13 cellular contexts compared by ENCODE assay signal in genomic region chr10:91953600-91954140, GRCh38. TPM values are rescaled to one million over a fixed set of nuclear protein-coding genes. Genes with fewer than 3 reads are reported as not detected.
A peak's percentile ranks its signal among the peaks of the same experiment; 100 is the strongest.
DNase-seq lines count a peak whose midpoint lies in the region; ATAC-seq, FAIRE-seq and TF ChIP-seq lines count a peak whose summit lies in the region.
"Had no signal": no experiment of that assay in that cellular context is flagged by ENCODE, and none has a peak within 500 bp of the region (broad histone marks: within the 10 kb centered on the region; RNA-seq: fewer than 3 reads in every experiment).

No MANE protein-coding gene starts in this region.

- no peak overlapping the region for H2AFZ ChIP-seq in neuronal stem cell (ENCODE audit: low read length)

- H3K79me1 ChIP-seq in neuronal stem cell (ENCODE audit: low read depth, low read length), result no peaks in the 10 kb centered on the region

- H3K36me3 ChIP-seq in HAP-1 (replicated peaks) (peaks cover 9% of the 10 kb centered on the region), bronchial epithelial cell (ENCODE audit: control insufficient read depth, insufficient read depth, low read length) (peaks cover 9% of the 10 kb centered on the region), neuronal stem cell (replicated peaks in 1 of 2; ENCODE audit: control insufficient read depth in 2 of 2, insufficient read depth in 2 of 2, low read length in 2 of 2) (peaks cover 3 to 100% of the 10 kb centered on the region in 2 donors)

- H3K27ac ChIP-seq in neuronal stem cell (replicated peaks; ENCODE audit: low read length), result peak overlapping the region; percentile 12

- H3K4me3 ChIP-seq in HAP-1 (no peak overlapping the region), bronchial epithelial cell (ENCODE audit: low read depth, low read length) (no peak overlapping the region), neuronal stem cell (ENCODE audit: low read length in 2 of 2) (no peak overlapping the region)
- H3K4me3 ChIP-seq: K562 had no signal

- no peak overlapping the region for H3K14ac ChIP-seq in neuronal stem cell (ENCODE audit: low read length)

- H2BK5ac ChIP-seq in neuronal stem cell (ENCODE audit: low read length), result no peak overlapping the region

- no peak overlapping the region for H2AK5ac ChIP-seq in neuronal stem cell (ENCODE audit: low read depth, low read length)

- in situ Hi-C loops in HAP-1 (cut with MboI; ENCODE audit: low sequenced_read_pairs), result no loop called here

- H3K27me3 ChIP-seq in HAP-1 (ENCODE audit: low read depth) (no peaks in the 10 kb centered on the region), bronchial epithelial cell (ENCODE audit: control insufficient read depth, insufficient read depth, low read length) (no peaks in the 10 kb centered on the region), neuronal stem cell (ENCODE audit: control insufficient read depth in 3 of 3, insufficient read depth in 3 of 3, low read depth in 1 of 3, low read length in 3 of 3) (no peaks in the 10 kb centered on the region)

- H3K18ac ChIP-seq in neuronal stem cell (ENCODE audit: low read length), result no peak overlapping the region

- H3K9me3 ChIP-seq in HAP-1, result no peaks in the 10 kb centered on the region
- H3K9me3 ChIP-seq in neuronal stem cell (replicated peaks in 1 of 2; ENCODE audit: control insufficient read depth in 2 of 2, insufficient read depth in 1 of 2, low read depth in 1 of 2, low read length in 2 of 2), result no peaks in the 10 kb centered on the region

- peak; percentile 12 to 96 for DNase-seq in HAP-1 (ENCODE audit: low spot score in 2 of 2)
- peak; percentile 42 for DNase-seq in MV-4-11 (lab: John Stamatoyannopoulos, UW)
- peak; percentile 26 for DNase-seq in bronchial epithelial cell (ENCODE audit: low read depth)
- DNase-seq in neuronal stem cell (ENCODE audit: low spot score), result peak; percentile 3
- DNase-seq in stimulated activated naive CD8-positive, alpha-beta T cell treated with anti-CD3 and anti-CD28 coated beads, Interleukin-15, Interleukin-2, amounts not matched to agents 100 U/mL and 50 U/mL, for 24 hours, result no peak
- no peak for DNase-seq in NCI-H1436 (lab: John Stamatoyannopoulos, UW)
- DNase-seq: CD8-positive, alpha-beta T cell; HCEC 1CT; NCI-H2029; NCI-H510A treated with DMSO at 0.1 percent for 48 hours; SIG-M5 had no signal

- H3K4me1 ChIP-seq in HAP-1 (peaks cover 40% of the 10 kb centered on the region), neuronal stem cell (ENCODE audit: control insufficient read depth in 2 of 2, insufficient read depth in 1 of 2, low read depth in 1 of 2, low read length in 2 of 2) (peaks cover 0 to 2% of the 10 kb centered on the region in 2 donors)

- H2BK12ac ChIP-seq in neuronal stem cell (ENCODE audit: low read length), result no peak overlapping the region

- no peak overlapping the region for H4K8ac ChIP-seq in neuronal stem cell (ENCODE audit: low read depth, low read length)

- no peak for FAIRE-seq in bronchial epithelial cell (lab: Jason Lieb, UNC)
- FAIRE-seq: K562 had no signal

- H3K4me2 ChIP-seq in neuronal stem cell (ENCODE audit: insufficient read depth, low read length, poor library complexity, severe bottlenecking), result no peak overlapping the region

- ATAC-seq in stimulated activated naive CD8-positive, alpha-beta T cell treated with anti-CD3 and anti-CD28 coated beads, Interleukin-15, Interleukin-2, amounts not matched to agents 100 U/mL and 50 U/mL, for 24 hours, result no peak
- no peak for ATAC-seq in HG02763 (IDR thresholded peaks at IDR 0.05; ENCODE audit: unreplicated experiment)
- ATAC-seq: CD8-positive, alpha-beta T cell; K562 had no signal

- H2BK120ac ChIP-seq in neuronal stem cell (ENCODE audit: low read depth, low read length), result no peak overlapping the region

- H3K23ac ChIP-seq in neuronal stem cell (ENCODE audit: low read depth, low read length, poor library complexity), result no peak overlapping the region

- H4K91ac ChIP-seq in neuronal stem cell (ENCODE audit: low read depth, low read length, poor library complexity), result no peak overlapping the region

- no peak overlapping the region for H2BK15ac ChIP-seq in neuronal stem cell (ENCODE audit: low read length)

- TF ChIP-seq CTCF in bronchial epithelial cell (IDR thresholded peaks at IDR 0.05; ENCODE audit: insufficient read depth, low read length, severe bottlenecking), result no peak

- H3K9ac ChIP-seq in neuronal stem cell (ENCODE audit: low read depth, low read length, poor library complexity), result no peak overlapping the region

- WGBS in neuronal stem cell (ENCODE audit: extremely low coverage in 2 of 2, insufficient read length in 2 of 2, insufficient replicate concordance in 1 of 2), 2 donors, result no CpG with 5 or more reads among the region's 2 CpGs

- no peak overlapping the region for H3K4ac ChIP-seq in neuronal stem cell (ENCODE audit: low read length)

RNA-seq across cellular contexts. Expression of gene BTAF1, which starts 30.1 kb away (rescaled TPM):
- 47.4 and 53.4 TPM in 2 replicates for total RNA-seq in bronchial epithelial cell
- polyA plus RNA-seq in neuronal stem cell (2013, experiment 1 of 2), result 34.9 TPM
- 34.6 TPM for polyA plus RNA-seq in neuronal stem cell (2013, experiment 2 of 2)

RNA-seq across cellular contexts. Expression of gene FGFBP3, which starts 44.4 kb away (rescaled TPM):
- total RNA-seq in bronchial epithelial cell, result 0.26 and 0.38 TPM in 2 replicates
- 428 TPM for polyA plus RNA-seq in neuronal stem cell (2013, experiment 1 of 2)
- polyA plus RNA-seq in neuronal stem cell (2013, experiment 2 of 2), result 429 TPM

Comparison
In these comparisons a context has a peak if more than half of its experiments do, and no peak if none do; other contexts are left out.
1. DNase-seq: peak in HAP-1 (2 of 2), MV-4-11 (single experiment), bronchial epithelial cell (single experiment) and neuronal stem cell (single experiment); none in stimulated activated naive CD8-positive, alpha-beta T cell treated with anti-CD3 and anti-CD28 coated beads, Interleukin-15, Interleukin-2, amounts not matched to agents 100 U/mL and 50 U/mL, for 24 hours (single experiment) and NCI-H1436 (single experiment).